In genomic region chr9:126532489-126532888, GRCh38 we compare ENCODE assay signal across 1 cellular context.
TF ChIP-seq lines count a peak whose summit lies in the region.

No MANE protein-coding gene starts in this region.

TF ChIP-seq in SK-N-SH, 30 proteins besides CTCF, POLR2A, EP300 and RAD21 (continued from another document):
- TF ChIP-seq, protein P1, sequence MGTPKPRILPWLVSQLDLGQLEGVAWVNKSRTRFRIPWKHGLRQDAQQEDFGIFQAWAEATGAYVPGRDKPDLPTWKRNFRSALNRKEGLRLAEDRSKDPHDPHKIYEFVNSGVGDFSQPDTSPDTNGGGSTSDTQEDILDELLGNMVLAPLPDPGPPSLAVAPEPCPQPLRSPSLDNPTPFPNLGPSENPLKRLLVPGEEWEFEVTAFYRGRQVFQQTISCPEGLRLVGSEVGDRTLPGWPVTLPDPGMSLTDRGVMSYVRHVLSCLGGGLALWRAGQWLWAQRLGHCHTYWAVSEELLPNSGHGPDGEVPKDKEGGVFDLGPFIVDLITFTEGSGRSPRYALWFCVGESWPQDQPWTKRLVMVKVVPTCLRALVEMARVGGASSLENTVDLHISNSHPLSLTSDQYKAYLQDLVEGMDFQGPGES (IDR thresholded peaks at IDR 0.05; ENCODE audit: low read depth, low read length), result no peak
